In genomic region chr1:155255243-155256100, GRCh38 we compare ENCODE assay signal across 8 cellular contexts. TPM values are rescaled to one million over a fixed set of nuclear protein-coding genes. Genes with fewer than 3 reads are reported as not detected.
A peak's percentile ranks its signal among the peaks of the same experiment; 100 is the strongest.
DNase-seq lines count a peak whose midpoint lies in the region; ATAC-seq and TF ChIP-seq lines count a peak whose summit lies in the region.

TSS of gene ENTREP3 (minus strand) at chr1:155255483. CDS start at chr1:155254877, 606 bp downstream.

- H2AFZ ChIP-seq in MM.1S (ENCODE audit: low read length) (peak within 1 kb of the TSS; percentile 84), neural progenitor cell (replicated peaks) (peak within 1 kb of the TSS; percentile 53)

- H3K9me3 Mint-ChIP-seq in activated naive CD4-positive, alpha-beta T cell treated with anti-CD3 and anti-CD28 coated beads for 36 hours = no peaks in the 10 kb centered on the region
- H3K9me3 Mint-ChIP-seq in neural progenitor cell = no peaks in the 10 kb centered on the region

- no peaks in the 10 kb centered on the region for H3K9me3 ChIP-seq in BLaER1 treated with 17β-estradiol and CSF1 and Interleukin-3, amounts not matched to agents 10 nM and 100 nM (replicated peaks in 1 of 11)
- H3K9me3 ChIP-seq in MM.1S (replicated peaks; ENCODE audit: insufficient read depth, low read length) (no peaks in the 10 kb centered on the region), neural progenitor cell (ENCODE audit: low read depth) (no peaks in the 10 kb centered on the region)

- H3K4me3 ChIP-seq in BLaER1 treated with 17β-estradiol and CSF1 and Interleukin-3, amounts not matched to agents 10 nM and 100 nM = peak within 1 kb of the TSS; percentile 68 to 85 (median 74)
- peak within 1 kb of the TSS; percentile 66 for H3K4me3 ChIP-seq in MM.1S (ENCODE audit: low read length)
- H3K4me3 ChIP-seq in neural progenitor cell = peak within 1 kb of the TSS; percentile 84

- peak within 1 kb of the TSS; percentile 69 to 88 (median 78) for H3K27ac ChIP-seq in BLaER1 treated with 17β-estradiol and CSF1 and Interleukin-3, amounts not matched to agents 10 nM and 100 nM
- H3K27ac ChIP-seq in MM.1S (ENCODE audit: low read length) = no peak within 1 kb of the TSS
- no peak within 1 kb of the TSS for H3K27ac ChIP-seq in neural progenitor cell

- H3K27me3 ChIP-seq in BLaER1 treated with 17β-estradiol and CSF1 and Interleukin-3, amounts not matched to agents 10 nM and 100 nM = no peaks in the 10 kb centered on the region
- H3K27me3 ChIP-seq in MM.1S (replicated peaks; ENCODE audit: insufficient read depth, low read length) (no peaks in the 10 kb centered on the region), neural progenitor cell (no peaks in the 10 kb centered on the region)

- peaks cover 16% of the 10 kb centered on the region for H3F3A ChIP-seq in MM.1S (ENCODE audit: insufficient read depth, low read length)
- H3F3A ChIP-seq in neural progenitor cell (ENCODE audit: low read depth) = peaks cover 30% of the 10 kb centered on the region

- H3K27me3 Mint-ChIP-seq in activated naive CD4-positive, alpha-beta T cell treated with anti-CD3 and anti-CD28 coated beads for 36 hours (ENCODE audit: low read depth) = no peaks in the 10 kb centered on the region
- H3K27me3 Mint-ChIP-seq in neural progenitor cell (ENCODE audit: insufficient read depth, low read depth) = peaks cover 9% of the 10 kb centered on the region

- H3K4me1 Mint-ChIP-seq in activated naive CD4-positive, alpha-beta T cell treated with anti-CD3 and anti-CD28 coated beads for 36 hours (ENCODE audit: low read depth) = peaks cover 29% of the 10 kb centered on the region
- H3K4me1 Mint-ChIP-seq in neural progenitor cell = peaks cover 33% of the 10 kb centered on the region

- H3K36me3 Mint-ChIP-seq in activated naive CD4-positive, alpha-beta T cell treated with anti-CD3 and anti-CD28 coated beads for 36 hours (ENCODE audit: low read depth) = peaks cover 22% of the 10 kb centered on the region
- H3K36me3 Mint-ChIP-seq in neural progenitor cell = peaks cover 19% of the 10 kb centered on the region

- H4K20me1 ChIP-seq in BLaER1 treated with 17β-estradiol and CSF1 and Interleukin-3, amounts not matched to agents 10 nM and 100 nM = peaks cover 0 to 24% (median 3%) of the 10 kb centered on the region in 11 experiments; a peak in 9 of 22 replicates
- H4K20me1 ChIP-seq in MM.1S (ENCODE audit: insufficient read depth, low read length) (no peaks in the 10 kb centered on the region), neural progenitor cell (ENCODE audit: low read depth) (no peaks in the 10 kb centered on the region)

- peak within 1 kb of the TSS; percentile 72 to 92 (median 83) for H3K9ac ChIP-seq in BLaER1 treated with 17β-estradiol and CSF1 and Interleukin-3, amounts not matched to agents 10 nM and 100 nM
- peak within 1 kb of the TSS; percentile 45 for H3K9ac ChIP-seq in MM.1S (ENCODE audit: low read length)
- peak within 1 kb of the TSS; percentile 72 for H3K9ac ChIP-seq in neural progenitor cell

- H3K27ac Mint-ChIP-seq in activated naive CD4-positive, alpha-beta T cell treated with anti-CD3 and anti-CD28 coated beads for 36 hours = peak within 1 kb of the TSS; percentile 46
- H3K27ac Mint-ChIP-seq in neural progenitor cell = peak within 1 kb of the TSS; percentile 58

- peak within 1 kb of the TSS; percentile 75 for H3K4me3 Mint-ChIP-seq in activated naive CD4-positive, alpha-beta T cell treated with anti-CD3 and anti-CD28 coated beads for 36 hours
- H3K4me3 Mint-ChIP-seq in neural progenitor cell = peak within 1 kb of the TSS; percentile 91

- intact Hi-C loops in activated naive CD4-positive, alpha-beta T cell treated with anti-CD3 and anti-CD28 coated beads for 36 hours (cut with micrococcal nuclease) = loop anchor here (1.0 kb wide), 2 partner anchors 18 to 53 kb away; partner anchors contain the start of genes CLK2 and FDPS

- TF ChIP-seq CTCF in MM.1S (IDR thresholded peaks at IDR 0.05; ENCODE audit: low read length) (no peak), neural progenitor cell (IDR thresholded peaks at IDR 0.05) (peak; percentile 24)

- H3K79me2 ChIP-seq in MM.1S (ENCODE audit: low read length) (peaks cover 17% of the 10 kb centered on the region), neural progenitor cell (ENCODE audit: low read depth) (peaks cover 19% of the 10 kb centered on the region)

- H3K4me2 ChIP-seq in BLaER1 treated with 17β-estradiol and CSF1 and Interleukin-3, amounts not matched to agents 10 nM and 100 nM = peak within 1 kb of the TSS; percentile 90 to 100 (median 100)
- H3K4me2 ChIP-seq in MM.1S (ENCODE audit: low read depth, low read length) (peak within 1 kb of the TSS; percentile 95), neural progenitor cell (peak within 1 kb of the TSS; percentile 99)

- H3K36me3 ChIP-seq in BLaER1 treated with 17β-estradiol and CSF1 and Interleukin-3, amounts not matched to agents 10 nM and 100 nM = peaks cover 36 to 49% (median 40%) of the 10 kb centered on the region in 11 experiments
- H3K36me3 ChIP-seq in MM.1S (replicated peaks; ENCODE audit: insufficient read depth, low read length) (0 out of 2 replicates have a peak, but pooled peaks cover 2% of the 10 kb centered on the region), neural progenitor cell (no peaks in the 10 kb centered on the region)

- CTCF ChIA-PET in activated naive CD4-positive, alpha-beta T cell treated with anti-CD3 and anti-CD28 coated beads for 36 hours (lab: Charles Lee) = interaction anchor here (1.2 kb wide), 1 partner anchor 67 kb away, joined by 3 read pairs; no protein-coding TSS in a partner anchor

- no peaks in the 10 kb centered on the region for H3K9me2 ChIP-seq in MM.1S (replicated peaks; ENCODE audit: insufficient read depth, low read length)

- ATAC-seq in GM19463 (IDR thresholded peaks at IDR 0.05; ENCODE audit: unreplicated experiment) = peak; percentile 60

- DNase-seq in MM.1S = peak; percentile 78
- peak; percentile 94 for DNase-seq in SK-N-DZ (ENCODE audit: low spot score)
- peak; percentile 86 for DNase-seq in activated naive CD4-positive, alpha-beta T cell treated with anti-CD3 and anti-CD28 coated beads for 36 hours
- DNase-seq in foreskin melanocyte = peak; percentile 68
- peak; percentile 95 for DNase-seq in neural progenitor cell (ENCODE audit: low spot score)
- peak; percentile 89 for DNase-seq in superior temporal gyrus (ENCODE audit: extremely low spot score)

- H3K4me1 ChIP-seq in BLaER1 treated with 17β-estradiol and CSF1 and Interleukin-3, amounts not matched to agents 10 nM and 100 nM = peaks cover 44 to 59% (median 53%) of the 10 kb centered on the region in 10 experiments
- peaks cover 11% of the 10 kb centered on the region for H3K4me1 ChIP-seq in MM.1S (ENCODE audit: low read length)
- H3K4me1 ChIP-seq in neural progenitor cell = peaks cover 15% of the 10 kb centered on the region

RNA-seq across cellular contexts. Expression of gene ENTREP3, which starts in this region (rescaled TPM):
- 20.3 and 23.6 TPM in 2 replicates for polyA plus RNA-seq in SK-N-DZ (2014; cell fraction: cytosol; rRNA removed)
- polyA plus RNA-seq in SK-N-DZ (2014; cell fraction: nucleus; rRNA removed) = 72.0 and 119 TPM in 2 replicates
- total RNA-seq in activated naive CD4-positive, alpha-beta T cell treated with anti-CD3 and anti-CD28 coated beads for 36 hours = 10 to 100 TPM; 32.1 to 32.8 TPM
- 4.8 and 14.9 TPM in 2 replicates for total RNA-seq in neural progenitor cell (ENCODE audit: low replicate concordance)

Comparison
In these comparisons a context has a peak if more than half of its experiments do, and no peak if none do; other contexts are left out.
1. H3K27ac ChIP-seq: peak in BLaER1 treated with 17β-estradiol and CSF1 and Interleukin-3, amounts not matched to agents 10 nM and 100 nM (11 of 11); none in MM.1S (single experiment) and neural progenitor cell (single experiment).
2. Peak in every context shown above with its lines, with median percentiles within 50 percentile points of each other: H3K4me2 ChIP-seq, H3K4me3 ChIP-seq, H3K9ac ChIP-seq and DNase-seq.